9 cellular contexts compared by ENCODE assay signal in the genomic region with DNA sequence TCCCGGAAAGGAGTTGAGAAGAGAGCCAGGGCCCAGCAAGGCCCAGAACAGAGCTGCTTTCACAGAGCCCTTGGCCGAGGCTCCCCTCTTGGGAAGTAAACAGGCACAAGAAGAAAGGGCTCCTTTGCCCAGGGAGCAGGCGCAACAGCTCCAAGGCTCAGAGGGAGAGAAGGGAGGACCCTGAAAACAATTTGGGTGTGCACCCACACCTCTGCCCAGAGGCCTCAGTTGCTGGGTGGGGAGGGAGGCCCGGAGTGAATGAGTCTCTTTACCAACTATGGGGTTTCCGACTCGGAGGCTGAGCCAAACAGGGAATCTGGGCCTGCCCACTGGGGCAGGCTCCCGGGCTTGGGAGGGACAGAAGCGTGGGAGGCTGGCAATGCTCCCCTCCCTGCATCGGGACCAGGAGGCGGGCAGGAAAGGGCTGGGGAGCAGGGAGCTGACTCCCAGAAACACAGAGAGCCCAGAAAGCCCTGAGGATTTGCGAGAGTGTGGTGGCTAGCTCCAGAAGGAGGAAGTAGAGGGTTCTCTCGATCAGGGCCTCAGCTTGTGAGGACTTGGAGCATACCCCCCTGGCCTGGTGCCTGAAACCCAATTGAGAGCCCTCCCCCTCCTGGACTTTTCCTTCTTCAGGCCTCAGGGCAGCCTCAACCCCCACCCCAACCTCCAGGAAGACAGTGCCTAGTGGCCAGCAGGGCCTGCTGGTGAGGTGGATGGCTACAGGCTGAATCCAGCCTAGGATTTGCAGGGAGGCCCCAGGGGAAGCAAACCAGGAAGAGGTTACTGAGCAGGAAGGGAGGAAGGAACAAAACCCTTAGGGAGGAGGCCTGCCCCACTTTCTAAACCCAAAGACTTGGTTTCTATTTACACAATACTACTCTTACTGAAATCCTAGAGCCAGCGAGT. TPM values are rescaled to one million over a fixed set of nuclear protein-coding genes. Genes with fewer than 3 reads are reported as not detected.
A peak's percentile ranks its signal among the peaks of the same experiment; 100 is the strongest.
DNase-seq lines count a peak whose midpoint lies in the region; ATAC-seq and TF ChIP-seq lines count a peak whose summit lies in the region.
"Had no signal": no experiment of that assay in that cellular context is flagged by ENCODE, and none has a peak within 500 bp of the region (broad histone marks: within the 10 kb centered on the region; RNA-seq: fewer than 3 reads in every experiment).

No MANE protein-coding gene starts in this region.

- peak overlapping the region; percentile 91 to 96 for H3K27ac ChIP-seq in thoracic aorta

- no peaks in the 10 kb centered on the region for H3K9me3 ChIP-seq in thoracic aorta
- H3K9me3 ChIP-seq: Caco-2 had no signal

- ATAC-seq in WTC11 (peak; percentile 59), thoracic aorta (ENCODE audit: insufficient number of reproducible peaks, low FRiP score, low read depth) (peak; percentile 73), GM18873 (IDR thresholded peaks at IDR 0.05; ENCODE audit: low FRiP score, unreplicated experiment) (no peak)

- TF ChIP-seq CTCF in WTC11 (IDR thresholded peaks at IDR 0.05): no peak
- TF ChIP-seq CTCF in endothelial cell (IDR thresholded peaks at IDR 0.05; ENCODE audit: unreplicated experiment): no peak
- no peak for TF ChIP-seq CTCF in mesothelial cell of epicardium (IDR thresholded peaks at IDR 0.05; ENCODE audit: unreplicated experiment)
- TF ChIP-seq CTCF in thoracic aorta (IDR thresholded peaks at IDR 0.05): no peak

- peak; percentile 51 for DNase-seq in activated CD4-positive, alpha-beta T cell treated with anti-CD3 and anti-CD28 coated beads for 48 hours
- DNase-seq in activated CD4-positive, alpha-beta T cell treated with anti-CD3 and anti-CD28 coated beads, Interleukin-2, amount 50 U/mL, for 1 hour: no peak
- no peak for DNase-seq in WTC11 (ENCODE audit: low spot score)
- no peak for DNase-seq in endothelial cell (ENCODE audit: low spot score)
- no peak for DNase-seq in mesothelial cell of epicardium (ENCODE audit: low spot score in 2 of 2, unreplicated experiment in 2 of 2)
- peak; percentile 74 for DNase-seq in thoracic aorta (ENCODE audit: low spot score)
- DNase-seq in NCI-H82 (lab: John Stamatoyannopoulos, UW): no peak

- POLR2A ChIA-PET in WTC11 (lab: Charles Lee): no interaction called here

- no peak overlapping the region for H3K4me3 Mint-ChIP-seq in WTC11
- no peak overlapping the region for H3K4me3 Mint-ChIP-seq in endothelial cell (ENCODE audit: unreplicated experiment)
- H3K4me3 Mint-ChIP-seq in mesothelial cell of epicardium: no peak overlapping the region

- peaks cover 11% of the 10 kb centered on the region for H3K4me1 Mint-ChIP-seq in WTC11
- H3K4me1 Mint-ChIP-seq in endothelial cell (ENCODE audit: unreplicated experiment): peaks cover 20% of the 10 kb centered on the region
- H3K4me1 Mint-ChIP-seq in mesothelial cell of epicardium: peaks cover 24% of the 10 kb centered on the region

- no peaks in the 10 kb centered on the region for H3K36me3 ChIP-seq in thoracic aorta

- H3K36me3 Mint-ChIP-seq in WTC11: no peaks in the 10 kb centered on the region
- H3K36me3 Mint-ChIP-seq in endothelial cell (ENCODE audit: low read depth, unreplicated experiment): peaks cover 3% of the 10 kb centered on the region
- no peaks in the 10 kb centered on the region for H3K36me3 Mint-ChIP-seq in mesothelial cell of epicardium

- H3K9me3 Mint-ChIP-seq in WTC11: no peaks in the 10 kb centered on the region
- no peaks in the 10 kb centered on the region for H3K9me3 Mint-ChIP-seq in endothelial cell (ENCODE audit: unreplicated experiment)
- no peaks in the 10 kb centered on the region for H3K9me3 Mint-ChIP-seq in mesothelial cell of epicardium

- H3K27ac Mint-ChIP-seq in WTC11 (peak overlapping the region; percentile 49), endothelial cell (ENCODE audit: unreplicated experiment) (peak overlapping the region; percentile 86), mesothelial cell of epicardium (peak overlapping the region; percentile 90)

- CTCF ChIA-PET in WTC11 (lab: Charles Lee): interaction anchor here (0.6 to 4.6 kb wide), 10 partner anchors 16 to 395 kb away, joined by 3 to 34 read pairs (median 4); a partner anchor contains a TSS

- no peaks in the 10 kb centered on the region; the same call in 1 of the 2 replicates for H3K27me3 Mint-ChIP-seq in WTC11 (ENCODE audit: low read depth)
- H3K27me3 Mint-ChIP-seq in endothelial cell (ENCODE audit: unreplicated experiment): peaks cover 10% of the 10 kb centered on the region
- no peaks in the 10 kb centered on the region for H3K27me3 Mint-ChIP-seq in mesothelial cell of epicardium (ENCODE audit: low read depth)

- H3K27me3 ChIP-seq in thoracic aorta (replicated peaks; ENCODE audit: insufficient read depth): no peaks in the 10 kb centered on the region

- peak overlapping the region; percentile 49 for H3K4me3 ChIP-seq in thoracic aorta

- peaks cover 34 to 56% of the 10 kb centered on the region in 2 donors for H3K4me1 ChIP-seq in thoracic aorta (ENCODE audit: control insufficient read depth in 1 of 2, low read depth in 2 of 2)

TF ChIP-seq in WTC11, 78 proteins besides CTCF, POLR2A, EP300 and RAD21 (continues in another document):
- TF ChIP-seq JUN (CRISPR knock-in tag; IDR thresholded peaks at IDR 0.05): no peak
- no peak for TF ChIP-seq SMAD4 (CRISPR knock-in tag; IDR thresholded peaks at IDR 0.05)
- TF ChIP-seq, protein P1, sequence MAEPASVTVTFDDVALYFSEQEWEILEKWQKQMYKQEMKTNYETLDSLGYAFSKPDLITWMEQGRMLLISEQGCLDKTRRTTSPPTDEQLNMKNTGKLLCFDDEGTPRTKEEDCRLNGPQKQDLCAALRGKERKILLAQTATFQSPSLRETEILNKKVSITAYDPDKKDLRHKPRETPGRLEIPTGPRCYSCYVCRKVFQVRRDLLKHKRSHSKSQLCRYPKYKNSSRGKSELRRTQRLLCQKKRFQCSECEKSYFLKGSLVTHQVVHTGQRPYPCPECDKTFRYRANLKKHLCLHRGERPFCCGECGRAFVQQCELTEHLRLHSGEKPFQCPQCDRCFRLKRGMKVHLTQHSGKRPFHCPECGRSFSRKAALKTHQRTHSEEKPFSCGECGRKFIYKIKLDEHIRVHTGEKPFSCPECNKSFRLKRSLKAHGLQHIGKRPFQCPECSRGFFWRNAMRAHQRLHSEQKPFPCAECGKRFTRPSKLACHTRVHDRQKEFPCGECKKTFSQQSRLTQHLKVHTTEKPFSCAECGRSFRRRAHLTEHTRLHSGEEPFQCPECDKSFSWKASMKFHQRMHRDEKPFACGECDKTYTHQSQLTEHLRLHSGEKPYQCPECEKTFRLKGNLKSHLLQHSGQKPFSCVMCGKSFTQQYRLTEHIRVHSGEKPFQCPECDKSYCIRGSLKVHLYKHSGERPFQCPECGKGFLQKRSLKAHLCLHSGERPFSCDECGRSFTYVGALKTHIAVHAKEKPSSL (CRISPR knock-in tag; conservative IDR thresholded peaks at IDR 0.05): no peak
- TF ChIP-seq NFYB (CRISPR knock-in tag; conservative IDR thresholded peaks at IDR 0.05; ENCODE audit: low read depth): no peak
- no peak for TF ChIP-seq SMAD3 (CRISPR knock-in tag; IDR thresholded peaks at IDR 0.05; ENCODE audit: borderline replicate concordance)
- no peak for TF ChIP-seq RELA (CRISPR knock-in tag; IDR thresholded peaks at IDR 0.05; ENCODE audit: borderline replicate concordance)
- no peak for TF ChIP-seq SP1 (CRISPR knock-in tag; conservative IDR thresholded peaks at IDR 0.05)
- no peak for TF ChIP-seq ZNF138 (CRISPR knock-in tag; conservative IDR thresholded peaks at IDR 0.05)
- TF ChIP-seq, protein P2, sequence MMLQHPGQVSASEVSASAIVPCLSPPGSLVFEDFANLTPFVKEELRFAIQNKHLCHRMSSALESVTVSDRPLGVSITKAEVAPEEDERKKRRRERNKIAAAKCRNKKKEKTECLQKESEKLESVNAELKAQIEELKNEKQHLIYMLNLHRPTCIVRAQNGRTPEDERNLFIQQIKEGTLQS (CRISPR knock-in tag; conservative IDR thresholded peaks at IDR 0.05): no peak
- TF ChIP-seq, protein P3, sequence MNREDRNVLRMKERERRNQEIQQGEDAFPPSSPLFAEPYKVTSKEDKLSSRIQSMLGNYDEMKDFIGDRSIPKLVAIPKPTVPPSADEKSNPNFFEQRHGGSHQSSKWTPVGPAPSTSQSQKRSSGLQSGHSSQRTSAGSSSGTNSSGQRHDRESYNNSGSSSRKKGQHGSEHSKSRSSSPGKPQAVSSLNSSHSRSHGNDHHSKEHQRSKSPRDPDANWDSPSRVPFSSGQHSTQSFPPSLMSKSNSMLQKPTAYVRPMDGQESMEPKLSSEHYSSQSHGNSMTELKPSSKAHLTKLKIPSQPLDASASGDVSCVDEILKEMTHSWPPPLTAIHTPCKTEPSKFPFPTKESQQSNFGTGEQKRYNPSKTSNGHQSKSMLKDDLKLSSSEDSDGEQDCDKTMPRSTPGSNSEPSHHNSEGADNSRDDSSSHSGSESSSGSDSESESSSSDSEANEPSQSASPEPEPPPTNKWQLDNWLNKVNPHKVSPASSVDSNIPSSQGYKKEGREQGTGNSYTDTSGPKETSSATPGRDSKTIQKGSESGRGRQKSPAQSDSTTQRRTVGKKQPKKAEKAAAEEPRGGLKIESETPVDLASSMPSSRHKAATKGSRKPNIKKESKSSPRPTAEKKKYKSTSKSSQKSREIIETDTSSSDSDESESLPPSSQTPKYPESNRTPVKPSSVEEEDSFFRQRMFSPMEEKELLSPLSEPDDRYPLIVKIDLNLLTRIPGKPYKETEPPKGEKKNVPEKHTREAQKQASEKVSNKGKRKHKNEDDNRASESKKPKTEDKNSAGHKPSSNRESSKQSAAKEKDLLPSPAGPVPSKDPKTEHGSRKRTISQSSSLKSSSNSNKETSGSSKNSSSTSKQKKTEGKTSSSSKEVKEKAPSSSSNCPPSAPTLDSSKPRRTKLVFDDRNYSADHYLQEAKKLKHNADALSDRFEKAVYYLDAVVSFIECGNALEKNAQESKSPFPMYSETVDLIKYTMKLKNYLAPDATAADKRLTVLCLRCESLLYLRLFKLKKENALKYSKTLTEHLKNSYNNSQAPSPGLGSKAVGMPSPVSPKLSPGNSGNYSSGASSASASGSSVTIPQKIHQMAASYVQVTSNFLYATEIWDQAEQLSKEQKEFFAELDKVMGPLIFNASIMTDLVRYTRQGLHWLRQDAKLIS (CRISPR knock-in tag; IDR thresholded peaks at IDR 0.05; ENCODE audit: borderline replicate concordance): no peak

RNA-seq across cellular contexts. Expression of a gene that starts 6.2 kb away (rescaled TPM):
- total RNA-seq in WTC11 (2021) (0.48 to 0.99 TPM (median 0.85 TPM) in 3 replicates), endothelial cell (ENCODE audit: unreplicated experiment) (0.15 TPM), mesothelial cell of epicardium (0.11 to 0.25 TPM (median 0.18 TPM) in 3 replicates), thoracic aorta (under 1 TPM in 1 of 2 donors, not detected in 1; 0.14 TPM)
- total RNA-seq: Caco-2 had no signal

RNA-seq across cellular contexts. Expression of a gene that starts 59.9 kb away (rescaled TPM):
- total RNA-seq in WTC11 (2021): 0.74 to 1.3 TPM (median 0.78 TPM) in 3 replicates
- total RNA-seq in endothelial cell (ENCODE audit: unreplicated experiment): 86.1 TPM
- total RNA-seq in mesothelial cell of epicardium: 8.0 to 9.1 TPM (median 8.7 TPM) in 3 replicates
- total RNA-seq in thoracic aorta: 100 to 1,000 TPM in 1 of 2 donors, 10 to 100 TPM in 1; 60.7 to 119 TPM

Comparison
In these comparisons a context has a peak if more than half of its experiments do, and no peak if none do; other contexts are left out.
1. DNase-seq: peak in activated CD4-positive, alpha-beta T cell treated with anti-CD3 and anti-CD28 coated beads for 48 hours (single experiment) and thoracic aorta (single experiment); none in activated CD4-positive, alpha-beta T cell treated with anti-CD3 and anti-CD28 coated beads, Interleukin-2, amount 50 U/mL, for 1 hour (single experiment), WTC11 (single experiment), endothelial cell (single experiment), mesothelial cell of epicardium (0 of 2) and NCI-H82 (single experiment).
2. Peak in every context shown above with its lines, with median percentiles within 50 percentile points of each other: H3K27ac Mint-ChIP-seq.